In genomic region chr20:20593447-20594170, GRCh38 we compare ENCODE assay signal across 9 cellular contexts.
DNase-seq lines count a peak whose midpoint lies in the region; ATAC-seq and TF ChIP-seq lines count a peak whose summit lies in the region.
"Had no signal": no experiment of that assay in that cellular context is flagged by ENCODE, and none has a peak within 500 bp of the region (broad histone marks: within the 10 kb centered on the region; RNA-seq: fewer than 3 reads in every experiment).

No MANE protein-coding gene starts in this region.

- no peaks in the 10 kb centered on the region for H3K36me3 ChIP-seq in PC-9 (ENCODE audit: low read depth)
- no peaks in the 10 kb centered on the region for H3K36me3 ChIP-seq in mucosa of descending colon (ENCODE audit: low read depth)

- no TSS peak for BruUV-seq in PC-9 (replicated peaks; lab: Mats Ljungman, UMichigan)

- peaks cover 13% of the 10 kb centered on the region for H3K36me3 Mint-ChIP-seq in activated CD4-positive, alpha-beta T cell treated with anti-CD3 and anti-CD28 coated beads, Interleukin-2, amount 10 ng/mL, durations not matched to agents 24 days and 14 days (ENCODE audit: low read depth)
- H3K36me3 Mint-ChIP-seq in endothelial cell (ENCODE audit: low read depth, unreplicated experiment) = peaks cover 9% of the 10 kb centered on the region

- H3K27me3 ChIP-seq in PC-9 (ENCODE audit: insufficient read depth, low read depth) = no peaks in the 10 kb centered on the region

- CTCF ChIA-PET in PC-9 (lab: Charles Lee) = interaction anchor here (1.5 kb wide), 1 partner anchor 510 kb away, joined by 5 read pairs; no protein-coding TSS in a partner anchor

- no peak overlapping the region for H3K4me2 ChIP-seq in PC-9

- H3K27ac Mint-ChIP-seq in activated CD4-positive, alpha-beta T cell treated with anti-CD3 and anti-CD28 coated beads, Interleukin-2, amount 10 ng/mL, durations not matched to agents 24 days and 14 days = no peak overlapping the region
- H3K27ac Mint-ChIP-seq in endothelial cell (ENCODE audit: unreplicated experiment) = no peak overlapping the region
- H3K27ac Mint-ChIP-seq: stimulated activated naive CD8-positive, alpha-beta T cell treated with anti-CD3 and anti-CD28 coated beads, Interleukin-15, Interleukin-2, amounts not matched to agents 100 ng/mL and 50 ng/mL, for 24 hours had no signal

- H3K4me1 ChIP-seq in PC-9 (replicated peaks; ENCODE audit: insufficient read depth) (no peaks in the 10 kb centered on the region), mucosa of descending colon (ENCODE audit: low read depth) (no peaks in the 10 kb centered on the region)

- H2AFZ ChIP-seq in PC-9 = no peak overlapping the region

- no peaks in the 10 kb centered on the region for H3K27me3 Mint-ChIP-seq in activated CD4-positive, alpha-beta T cell treated with anti-CD3 and anti-CD28 coated beads, Interleukin-2, amount 10 ng/mL, durations not matched to agents 24 days and 14 days
- peaks cover 2% of the 10 kb centered on the region for H3K27me3 Mint-ChIP-seq in endothelial cell (ENCODE audit: unreplicated experiment)
- H3K27me3 Mint-ChIP-seq: stimulated activated naive CD8-positive, alpha-beta T cell treated with anti-CD3 and anti-CD28 coated beads, Interleukin-15, Interleukin-2, amounts not matched to agents 100 ng/mL and 50 ng/mL, for 24 hours had no signal

- H3K9me2 ChIP-seq in PC-9 (ENCODE audit: insufficient read depth) = no peaks in the 10 kb centered on the region

- no peak overlapping the region for H3K27ac ChIP-seq in PC-9

- ATAC-seq in mucosa of descending colon (peak; percentile 47), GM18519 (IDR thresholded peaks at IDR 0.05; ENCODE audit: low FRiP score, unreplicated experiment) (no peak), GM21619 (IDR thresholded peaks at IDR 0.05; ENCODE audit: unreplicated experiment) (no peak)

- intact Hi-C loops in activated CD4-positive, alpha-beta T cell treated with anti-CD3 and anti-CD28 coated beads, Interleukin-2, amount 10 ng/mL, durations not matched to agents 24 days and 14 days (cut with micrococcal nuclease) = loop anchor here (1.0 to 5.0 kb wide), 2 partner anchors 461 to 509 kb away; no protein-coding TSS in a partner anchor
- intact Hi-C loops in PC-9 (cut with micrococcal nuclease; ENCODE audit: unreplicated experiment) (loop anchor here (2.0 kb wide), 1 partner anchor 509 kb away; no protein-coding TSS in a partner anchor), mucosa of descending colon (cut with DNase I, micrococcal nuclease) (no loop called here)

- TF ChIP-seq CTCF in PC-9 (conservative IDR thresholded peaks at IDR 0.05) (peak; percentile 60), endothelial cell (IDR thresholded peaks at IDR 0.05; ENCODE audit: unreplicated experiment) (peak; percentile 45), mucosa of descending colon (IDR thresholded peaks at IDR 0.05) (no peak)

- no peaks in the 10 kb centered on the region for H3K4me1 Mint-ChIP-seq in activated CD4-positive, alpha-beta T cell treated with anti-CD3 and anti-CD28 coated beads, Interleukin-2, amount 10 ng/mL, durations not matched to agents 24 days and 14 days
- H3K4me1 Mint-ChIP-seq in endothelial cell (ENCODE audit: unreplicated experiment) = no peaks in the 10 kb centered on the region

- POLR2A ChIA-PET in PC-9 (lab: Charles Lee; ENCODE audit: unreplicated experiment) = no interaction called here

- no peaks in the 10 kb centered on the region for H4K20me1 ChIP-seq in PC-9 (ENCODE audit: insufficient read depth)

- no peaks in the 10 kb centered on the region for H3K9me3 ChIP-seq in PC-9 (ENCODE audit: insufficient read depth, low read depth)
- no peaks in the 10 kb centered on the region for H3K9me3 ChIP-seq in mucosa of descending colon

- no peaks in the 10 kb centered on the region for H3K9me3 Mint-ChIP-seq in activated CD4-positive, alpha-beta T cell treated with anti-CD3 and anti-CD28 coated beads, Interleukin-2, amount 10 ng/mL, durations not matched to agents 24 days and 14 days
- no peaks in the 10 kb centered on the region for H3K9me3 Mint-ChIP-seq in endothelial cell (ENCODE audit: unreplicated experiment)
- H3K9me3 Mint-ChIP-seq: stimulated activated naive CD8-positive, alpha-beta T cell treated with anti-CD3 and anti-CD28 coated beads, Interleukin-15, Interleukin-2, amounts not matched to agents 100 ng/mL and 50 ng/mL, for 24 hours had no signal

- peak; percentile 66 for DNase-seq in activated CD4-positive, alpha-beta T cell treated with anti-CD3 and anti-CD28 coated beads, Interleukin-2, amount 10 ng/mL, durations not matched to agents 24 days and 14 days
- DNase-seq in activated CD4-positive, alpha-beta T cell treated with anti-CD3 and anti-CD28 coated beads, Interleukin-2, amount 50 U/mL, for 1 hour = no peak
- DNase-seq in KBM-7 (peak; percentile 40), PC-9 (peak in 1 of 2 experiments; percentile 8), endothelial cell (ENCODE audit: low spot score) (peak; percentile 42), mucosa of descending colon (peak in 1 of 3 donors; percentile 35)

- H3K4me3 Mint-ChIP-seq in activated CD4-positive, alpha-beta T cell treated with anti-CD3 and anti-CD28 coated beads, Interleukin-2, amount 10 ng/mL, durations not matched to agents 24 days and 14 days = no peak overlapping the region
- no peak overlapping the region for H3K4me3 Mint-ChIP-seq in endothelial cell (ENCODE audit: unreplicated experiment)
- H3K4me3 Mint-ChIP-seq: stimulated activated naive CD8-positive, alpha-beta T cell treated with anti-CD3 and anti-CD28 coated beads, Interleukin-15, Interleukin-2, amounts not matched to agents 100 ng/mL and 50 ng/mL, for 24 hours had no signal

- H3F3A ChIP-seq in PC-9 (ENCODE audit: insufficient read depth, low read depth) = no peaks in the 10 kb centered on the region

- no peak overlapping the region for H3K4me3 ChIP-seq in PC-9
- H3K4me3 ChIP-seq in mucosa of descending colon = no peak overlapping the region

- no peaks in the 10 kb centered on the region for H3K79me2 ChIP-seq in PC-9 (ENCODE audit: low read depth)

- in situ Hi-C loops in KBM-7 (cut with MboI; ENCODE audit: low pct_unique_long_range_greater_than_20kb, low sequenced_read_pairs) = no loop called here

Comparison
In these comparisons a context has a peak if more than half of its experiments do, and no peak if none do; other contexts are left out.
1. intact Hi-C loops: an anchor here in activated CD4-positive, alpha-beta T cell treated with anti-CD3 and anti-CD28 coated beads, Interleukin-2, amount 10 ng/mL, durations not matched to agents 24 days and 14 days (1.0 to 5.0 kb wide) and PC-9 (2.0 kb wide); none called in mucosa of descending colon.